ENCODE assay signal across 1 cellular context in the genomic region with DNA sequence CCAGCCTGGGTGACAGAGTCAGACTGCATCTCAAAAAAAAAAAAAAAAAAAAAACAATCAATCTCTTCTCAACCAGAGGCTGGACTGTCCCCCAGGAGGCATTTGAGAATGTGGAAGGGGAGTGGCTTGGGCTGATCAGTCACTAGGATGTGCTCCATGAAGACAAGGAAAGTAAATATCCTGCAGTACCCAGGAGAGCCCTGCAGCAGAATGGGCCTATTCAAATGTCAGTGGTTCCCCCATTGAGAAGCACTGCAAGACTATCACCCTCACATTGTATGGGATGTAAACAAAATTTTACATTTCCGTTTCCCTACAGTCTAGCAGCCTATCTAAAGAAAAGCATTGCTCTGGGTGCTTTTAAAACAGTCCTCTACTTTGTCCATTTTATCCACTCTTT.
TF ChIP-seq lines count a peak whose summit lies in the region.

No MANE protein-coding gene starts in this region.

TF ChIP-seq in GM23338, 12 proteins besides CTCF, POLR2A, EP300 and RAD21 (continued from another document):
- no peak for TF ChIP-seq ZNF462 (CRISPR knock-in tag; IDR thresholded peaks at IDR 0.05)
- TF ChIP-seq NANOG (IDR thresholded peaks at IDR 0.05; ENCODE audit: borderline replicate concordance) = no peak
- no peak for TF ChIP-seq STAT1 (IDR thresholded peaks at IDR 0.05; ENCODE audit: unreplicated experiment)
- TF ChIP-seq ZNF114 (CRISPR knock-in tag; IDR thresholded peaks at IDR 0.05) = no peak
TF ChIP-seq in GM23338: peak in this region for 0.
